Comparison of ENCODE assay signal across 20 cellular contexts in the genomic region with DNA sequence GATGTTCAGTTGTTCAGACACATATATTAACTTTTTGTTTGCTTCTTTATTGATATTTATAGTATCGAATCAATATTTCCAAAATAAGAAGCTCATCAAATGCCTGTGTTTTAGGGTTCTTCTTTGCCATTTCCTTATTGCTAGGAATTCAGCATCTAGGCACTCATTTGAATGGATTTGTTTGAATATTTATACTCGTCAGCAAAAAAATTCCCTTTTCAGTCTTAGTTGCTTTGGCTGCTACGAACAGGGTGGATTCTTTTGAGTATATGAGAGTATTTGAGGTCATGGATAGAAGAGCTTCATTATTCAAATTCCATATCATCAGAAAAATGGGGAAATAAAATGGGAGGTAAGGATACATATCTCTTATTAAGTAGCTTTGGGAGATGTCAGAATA.
DNase-seq lines count a peak whose midpoint lies in the region; ATAC-seq, FAIRE-seq and TF ChIP-seq lines count a peak whose summit lies in the region.
"Had no signal": no experiment of that assay in that cellular context is flagged by ENCODE, and none has a peak within 500 bp of the region (broad histone marks: within the 10 kb centered on the region; RNA-seq: fewer than 3 reads in every experiment).

No MANE protein-coding gene starts in this region.

- H3K4me3 Mint-ChIP-seq in natural killer cell treated with Interleukin-12 subunit alpha and Interleukin-12 subunit beta and Interleukin-15 and Interleukin-18, amount 100 ng/mL, for 72 hours = no peak overlapping the region
- H3K4me3 Mint-ChIP-seq: CD4-positive, CD25-positive, alpha-beta regulatory T cell; CD8-positive, alpha-beta T cell; GM23338; H9 had no signal

- dilution Hi-C loops in IMR-90 (cut with HindIII; ENCODE audit: low sequenced_read_pairs, unreplicated experiment) = no loop called here

- no peak overlapping the region for H3K23ac ChIP-seq in IMR-90 (ENCODE audit: low read depth, low read length)

- no peak overlapping the region for H2BK15ac ChIP-seq in IMR-90 (ENCODE audit: low read depth, low read length)

- no peak overlapping the region for H3K4ac ChIP-seq in IMR-90 (ENCODE audit: low read depth, low read length)

- H4K20me1 ChIP-seq in HepG2 (ENCODE audit: insufficient read depth, low read length) (no peaks in the 10 kb centered on the region), IMR-90 (ENCODE audit: insufficient read depth, low read length) (no peaks in the 10 kb centered on the region), K562 (replicated peaks; ENCODE audit: control insufficient read depth, insufficient read depth, low read length) (no peaks in the 10 kb centered on the region)

- H3K36me3 Mint-ChIP-seq in natural killer cell treated with Interleukin-12 subunit alpha and Interleukin-12 subunit beta and Interleukin-15 and Interleukin-18, amount 100 ng/mL, for 72 hours = no peaks in the 10 kb centered on the region
- H3K36me3 Mint-ChIP-seq: CD4-positive, CD25-positive, alpha-beta regulatory T cell; CD8-positive, alpha-beta T cell had no signal

- no peak overlapping the region for H3K4me3 ChIP-seq in HepG2 (replicated peaks in 1 of 3; ENCODE audit: insufficient read depth in 1 of 3, low read depth in 2 of 3, low read length in 3 of 3)
- H3K4me3 ChIP-seq in right lobe of liver = no peak overlapping the region
- no peak overlapping the region for H3K4me3 ChIP-seq in IMR-90 (ENCODE audit: insufficient read depth, low read depth, low read length)
- no peak overlapping the region for H3K4me3 ChIP-seq in K562
- H3K4me3 ChIP-seq: GM12878, GM23338 had no signal

- H3K4me1 ChIP-seq in HepG2 (ENCODE audit: insufficient read depth, low read length) = no peaks in the 10 kb centered on the region
- H3K4me1 ChIP-seq in right lobe of liver = no peaks in the 10 kb centered on the region
- H3K4me1 ChIP-seq in IMR-90 (ENCODE audit: control insufficient read depth, insufficient read depth, low read length) = no peaks in the 10 kb centered on the region
- no peaks in the 10 kb centered on the region for H3K4me1 ChIP-seq in K562 (replicated peaks in 1 of 2; ENCODE audit: control insufficient read depth in 2 of 2, insufficient read depth in 2 of 2, low read length in 2 of 2)

- no peak for TF ChIP-seq POLR2A in HepG2 (IDR thresholded peaks at IDR 0.05; ENCODE audit: insufficient read depth in 1 of 2, low read depth in 2 of 2, low read length in 2 of 2)
- no peak for TF ChIP-seq POLR2A in right lobe of liver (IDR thresholded peaks at IDR 0.05)
- no peak for TF ChIP-seq POLR2A in IMR-90 (IDR thresholded peaks at IDR 0.05; ENCODE audit: low read depth, low read length)
- TF ChIP-seq POLR2A in K562 (conservative IDR thresholded peaks at IDR 0.05) = no peak

- H3K36me3 ChIP-seq in HepG2 (replicated peaks in 1 of 2; ENCODE audit: control insufficient read depth in 1 of 2, insufficient read depth in 2 of 2, low read length in 2 of 2) (no peaks in the 10 kb centered on the region), right lobe of liver (no peaks in the 10 kb centered on the region), IMR-90 (ENCODE audit: control insufficient read depth, insufficient read depth, low read length) (no peaks in the 10 kb centered on the region), K562 (ENCODE audit: control insufficient read depth, insufficient read depth, low read length) (no peaks in the 10 kb centered on the region)

- no peak overlapping the region for H2AK9ac ChIP-seq in IMR-90 (replicated peaks; ENCODE audit: low read depth, low read length, poor library complexity)

- ATAC-seq in HepG2 (no peak), right lobe of liver (no peak), IMR-90 (ENCODE audit: low read depth) (no peak), K562 (no peak)
- ATAC-seq in natural killer cell treated with Interleukin-12 subunit alpha and Interleukin-12 subunit beta and Interleukin-15 and Interleukin-18, amount 100 ng/mL, for 72 hours = no peak
- ATAC-seq: CD8-positive, alpha-beta T cell; GM12878; GM23338; HCT116 had no signal

- H3K4me2 ChIP-seq in HepG2 (ENCODE audit: low read depth, low read length) (no peak overlapping the region), IMR-90 (ENCODE audit: low read depth, low read length) (no peak overlapping the region), K562 (ENCODE audit: insufficient read depth, low read length) (no peak overlapping the region)
- H3K4me2 ChIP-seq: GM23338 had no signal

- H2AFZ ChIP-seq in HepG2 (ENCODE audit: low read length) (no peak overlapping the region), IMR-90 (replicated peaks; ENCODE audit: low read length, poor library complexity) (no peak overlapping the region), K562 (ENCODE audit: low read depth, low read length) (no peak overlapping the region)
- H2AFZ ChIP-seq: GM23338 had no signal

- H3K9ac ChIP-seq in HepG2 (ENCODE audit: insufficient read depth, low read depth, low read length) (no peak overlapping the region), IMR-90 (ENCODE audit: low read depth, low read length) (no peak overlapping the region), K562 (ENCODE audit: insufficient read depth in 1 of 2, low read depth in 2 of 2, low read length in 2 of 2) (no peak overlapping the region)

- H3K9me1 ChIP-seq in IMR-90 (ENCODE audit: insufficient read depth, low read length) = no peaks in the 10 kb centered on the region
- H3K9me1 ChIP-seq in K562 (ENCODE audit: control insufficient read depth, insufficient read depth, low read length) = no peaks in the 10 kb centered on the region

- no peak overlapping the region for H4K91ac ChIP-seq in IMR-90 (ENCODE audit: insufficient read depth, low read depth, low read length)

- TF ChIP-seq CTCF in HepG2 (CRISPR knock-in tag; IDR thresholded peaks at IDR 0.05) (no peak), right lobe of liver (IDR thresholded peaks at IDR 0.05) (no peak), IMR-90 (conservative IDR thresholded peaks at IDR 0.05; ENCODE audit: low read depth, low read length) (no peak), K562 (IDR thresholded peaks at IDR 0.05 in 2 of 3, conservative IDR thresholded peaks at IDR 0.05 in 1 of 3; ENCODE audit: insufficient read depth in 2 of 3, low read depth in 1 of 3, low read length in 3 of 3) (no peak)

- H3K9me3 ChIP-seq in HepG2 (ENCODE audit: low read length) = peaks cover 79% of the 10 kb centered on the region
- H3K9me3 ChIP-seq in right lobe of liver = no peaks in the 10 kb centered on the region
- no peaks in the 10 kb centered on the region for H3K9me3 ChIP-seq in IMR-90 (ENCODE audit: control insufficient read depth, insufficient read depth, low read length)
- H3K9me3 ChIP-seq in K562 (replicated peaks; ENCODE audit: control insufficient read depth, insufficient read depth, low read depth, low read length) = no peaks in the 10 kb centered on the region

- H3K27ac ChIP-seq in HepG2 (ENCODE audit: extremely low read length, insufficient read depth, low read length) (no peak overlapping the region), right lobe of liver (no peak overlapping the region), IMR-90 (ENCODE audit: insufficient read depth, low read length) (no peak overlapping the region), K562 (ENCODE audit: extremely low read depth, low read depth, low read length) (no peak overlapping the region)
- H3K27ac ChIP-seq: C4-2B had no signal

- no peak for DNase-seq in HepG2 (ENCODE audit: low spot score)
- no peak for DNase-seq in right lobe of liver
- DNase-seq in IMR-90 = no peak
- DNase-seq in K562 (ENCODE audit: extremely low read depth in 1 of 4, low spot score in 3 of 4) = no peak
- no peak for DNase-seq in NCI-H2107 treated with DMSO at 0.1 percent for 48 hours (lab: John Stamatoyannopoulos, UW; ENCODE audit: unreplicated experiment)
- DNase-seq in natural killer cell treated with Interleukin-12 subunit alpha and Interleukin-12 subunit beta and Interleukin-15 and Interleukin-18, amount 100 ng/mL, for 72 hours (ENCODE audit: low spot score) = no peak
- DNase-seq: 8988T; CD4-positive, CD25-positive, alpha-beta regulatory T cell; CD8-positive, alpha-beta T cell; DMS 273 treated with DMSO at 0.1 percent for 48 hours; DMS79; EL; GDM1; H9 had no signal

- no peak for TF ChIP-seq RAD21 in HepG2 (CRISPR knock-in tag; IDR thresholded peaks at IDR 0.05)
- no peak for TF ChIP-seq RAD21 in IMR-90 (IDR thresholded peaks at IDR 0.05; ENCODE audit: low read length)
- TF ChIP-seq RAD21 in K562 (CRISPR knock-in tag; conservative IDR thresholded peaks at IDR 0.05 in 1 of 2, IDR thresholded peaks at IDR 0.05 in 1 of 2) = no peak

- no peak overlapping the region for H3K18ac ChIP-seq in IMR-90 (ENCODE audit: low read depth, low read length)

- no peak overlapping the region for H3K56ac ChIP-seq in IMR-90 (ENCODE audit: extremely low read depth, insufficient read depth, low read length)

- peaks cover 16% of the 10 kb centered on the region for H3K9me3 Mint-ChIP-seq in natural killer cell treated with Interleukin-12 subunit alpha and Interleukin-12 subunit beta and Interleukin-15 and Interleukin-18, amount 100 ng/mL, for 72 hours
- H3K9me3 Mint-ChIP-seq: GM23338, H9 had no signal

- CTCF ChIA-PET in HepG2 (lab: Yijun Ruan, JAX; ENCODE audit: low intra/inter-chr PET ratio, low total read pairs) = no interaction called here
- CTCF ChIA-PET in IMR-90 (lab: Yijun Ruan, JAX) = no interaction called here
- CTCF ChIA-PET in K562 (lab: Yijun Ruan, JAX; ENCODE audit: low intra/inter-chr PET ratio) = no interaction called here

- intact Hi-C loops in HepG2 (cut with micrococcal nuclease; ENCODE audit: unreplicated experiment) = no loop called here
- intact Hi-C loops in right lobe of liver (cut with DNase I) = no loop called here
- intact Hi-C loops in IMR-90 (cut with micrococcal nuclease) = no loop called here
- intact Hi-C loops in K562 (cut with micrococcal nuclease) = no loop called here

- H3K27me3 ChIP-seq in HepG2 (ENCODE audit: control insufficient read depth in 1 of 2, insufficient read depth in 2 of 2, low read length in 2 of 2) (no peaks in the 10 kb centered on the region), right lobe of liver (no peaks in the 10 kb centered on the region), IMR-90 (ENCODE audit: control insufficient read depth, insufficient read depth, low read length) (no peaks in the 10 kb centered on the region), K562 (ENCODE audit: control insufficient read depth in 2 of 2, insufficient read depth in 2 of 2, low read length in 2 of 2) (no peaks in the 10 kb centered on the region)

- WGBS in HepG2 (ENCODE audit: low lambda C conversion rate) = 2% methylated on average over 3 of the region's 3 CpGs
- WGBS in right lobe of liver (ENCODE audit: insufficient coverage, low coverage, low lambda C conversion rate, missing lambda C conversion rate) = 53% methylated on average over 3 of the region's 3 CpGs
- WGBS in IMR-90 (ENCODE audit: extremely low coverage in 2 of 2, insufficient read length in 1 of 2), 2 experiments = no CpG with 5 or more reads among the region's 3 CpGs
- 0% methylated on average over 3 of the region's 3 CpGs for WGBS in K562 (ENCODE audit: insufficient coverage, low coverage, missing lambda C conversion rate)

- H2BK20ac ChIP-seq in IMR-90 (ENCODE audit: low read depth, low read length) = no peak overlapping the region

- H3K79me2 ChIP-seq in HepG2 (ENCODE audit: insufficient read depth, low read length) = no peaks in the 10 kb centered on the region
- no peaks in the 10 kb centered on the region for H3K79me2 ChIP-seq in K562 (ENCODE audit: control insufficient read depth, insufficient read depth, low read length)

- no peak for TF ChIP-seq EP300 in HepG2 (IDR thresholded peaks at IDR 0.05; ENCODE audit: low read depth in 2 of 2, low read length in 2 of 2)
- TF ChIP-seq EP300 in HepG2 (CRISPR knock-in tag; IDR thresholded peaks at IDR 0.05; ENCODE audit: borderline replicate concordance) = no peak
- TF ChIP-seq EP300 in K562 (IDR thresholded peaks at IDR 0.05; ENCODE audit: low read length) = no peak

- no peak overlapping the region for H2BK120ac ChIP-seq in IMR-90 (ENCODE audit: low read depth, low read length)

- H2BK5ac ChIP-seq in IMR-90 (ENCODE audit: low read depth, low read length, poor library complexity, severe bottlenecking) = no peak overlapping the region

- in situ Hi-C loops in HepG2 (cut with HindIII; ENCODE audit: extremely low pct_ligation_motif_present, low pct_unique_long_range_greater_than_20kb) (no loop called here), IMR-90 (cut with MboI; ENCODE audit: low sequenced_read_pairs) (no loop called here), K562 (cut with MboI) (no loop called here)

- no peaks in the 10 kb centered on the region for H3K27me3 Mint-ChIP-seq in natural killer cell treated with Interleukin-12 subunit alpha and Interleukin-12 subunit beta and Interleukin-15 and Interleukin-18, amount 100 ng/mL, for 72 hours
- H3K27me3 Mint-ChIP-seq: CD4-positive, CD25-positive, alpha-beta regulatory T cell had no signal

- no peaks in the 10 kb centered on the region for H3K4me1 Mint-ChIP-seq in natural killer cell treated with Interleukin-12 subunit alpha and Interleukin-12 subunit beta and Interleukin-15 and Interleukin-18, amount 100 ng/mL, for 72 hours (ENCODE audit: low read depth in 2 of 2)
- H3K4me1 Mint-ChIP-seq: CD4-positive, CD25-positive, alpha-beta regulatory T cell had no signal

- BruUV-seq in HepG2 (replicated peaks; lab: Mats Ljungman, UMichigan) = no TSS peak
- no TSS peak for BruUV-seq in IMR-90 (replicated peaks; lab: Mats Ljungman, UMichigan)
- no TSS peak for BruUV-seq in K562 (replicated peaks; lab: Mats Ljungman, UMichigan)

- H3K27ac Mint-ChIP-seq in natural killer cell treated with Interleukin-12 subunit alpha and Interleukin-12 subunit beta and Interleukin-15 and Interleukin-18, amount 100 ng/mL, for 72 hours = no peak overlapping the region
- H3K27ac Mint-ChIP-seq: CD4-positive, CD25-positive, alpha-beta regulatory T cell; CD8-positive, alpha-beta T cell; GM23338; H9 had no signal

- no peak overlapping the region for H2AK5ac ChIP-seq in IMR-90 (ENCODE audit: low read depth, low read length)

- POLR2A ChIA-PET in HepG2 (lab: Yijun Ruan, JAX) (no interaction called here), IMR-90 (lab: Charles Lee; ENCODE audit: unreplicated experiment) (no interaction called here), K562 (lab: Yijun Ruan, JAX) (interaction anchor here (0.6 kb wide), 1 partner anchor 277 kb away, joined by 3 read pairs; no protein-coding TSS in a partner anchor)

- H3K79me1 ChIP-seq in IMR-90 (ENCODE audit: low read depth in 1 of 2, low read length in 2 of 2) = no peaks in the 10 kb centered on the region

- FAIRE-seq in HepG2 (lab: Jason Lieb, UNC) (no peak), K562 (lab: Jason Lieb, UNC) (no peak)
- FAIRE-seq: D721Med, GM12878, GM19239 had no signal

- no peak overlapping the region for H3K14ac ChIP-seq in IMR-90 (replicated peaks; ENCODE audit: low read depth, low read length)

- no peak overlapping the region for H4K8ac ChIP-seq in IMR-90 (ENCODE audit: low read depth in 2 of 2, low read length in 2 of 2)

- H4K5ac ChIP-seq in IMR-90 (ENCODE audit: low read depth, low read length) = no peak overlapping the region
